1 cellular context compared by ENCODE assay signal in the genomic region with DNA sequence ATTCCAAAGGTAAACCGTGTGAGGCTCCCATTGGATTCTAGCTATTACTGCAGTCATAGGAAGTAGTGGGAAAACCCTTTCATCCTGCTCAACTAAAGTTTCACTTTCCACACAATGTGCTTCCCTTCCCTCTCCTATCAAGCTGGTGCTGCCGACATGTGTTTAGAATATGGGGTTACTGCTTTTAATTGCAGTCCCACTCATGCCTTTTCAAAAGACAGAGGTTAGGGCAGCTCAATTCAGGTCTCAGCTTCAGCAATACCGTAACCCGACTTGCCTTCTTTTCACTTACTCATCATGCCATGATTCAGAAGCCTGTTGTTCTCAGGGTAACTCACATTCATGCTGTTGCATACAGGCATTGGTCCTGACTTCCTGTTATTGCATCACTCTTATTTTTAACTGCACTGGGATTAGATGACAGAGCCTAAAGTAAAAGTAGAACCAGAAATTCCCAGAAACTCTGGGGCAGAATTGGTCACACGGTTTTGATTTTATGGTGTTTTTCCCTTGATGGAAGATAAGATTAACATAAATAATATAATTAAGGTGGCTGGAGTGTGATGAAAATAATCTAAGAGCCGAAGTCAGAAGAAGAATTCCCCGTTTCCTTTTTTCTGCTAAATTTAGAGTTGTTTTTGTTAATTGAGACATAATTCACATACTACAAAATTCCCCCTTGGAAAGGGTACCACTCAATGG.
TF ChIP-seq lines count a peak whose summit lies in the region.

No MANE protein-coding gene starts in this region.

TF ChIP-seq in H1, 55 proteins besides CTCF, POLR2A, EP300 and RAD21:
- peak; percentile 86 for TF ChIP-seq CEBPB (IDR thresholded peaks at IDR 0.05; ENCODE audit: low read depth, low read length)
- TF ChIP-seq SP1 (IDR thresholded peaks at IDR 0.05; ENCODE audit: low read depth, low read length), result no peak
- TF ChIP-seq CBX5 (IDR thresholded peaks at IDR 0.05; ENCODE audit: low read depth, low read length), result no peak
TF ChIP-seq in H1: peak in this region for 1.
